In the genomic region with DNA sequence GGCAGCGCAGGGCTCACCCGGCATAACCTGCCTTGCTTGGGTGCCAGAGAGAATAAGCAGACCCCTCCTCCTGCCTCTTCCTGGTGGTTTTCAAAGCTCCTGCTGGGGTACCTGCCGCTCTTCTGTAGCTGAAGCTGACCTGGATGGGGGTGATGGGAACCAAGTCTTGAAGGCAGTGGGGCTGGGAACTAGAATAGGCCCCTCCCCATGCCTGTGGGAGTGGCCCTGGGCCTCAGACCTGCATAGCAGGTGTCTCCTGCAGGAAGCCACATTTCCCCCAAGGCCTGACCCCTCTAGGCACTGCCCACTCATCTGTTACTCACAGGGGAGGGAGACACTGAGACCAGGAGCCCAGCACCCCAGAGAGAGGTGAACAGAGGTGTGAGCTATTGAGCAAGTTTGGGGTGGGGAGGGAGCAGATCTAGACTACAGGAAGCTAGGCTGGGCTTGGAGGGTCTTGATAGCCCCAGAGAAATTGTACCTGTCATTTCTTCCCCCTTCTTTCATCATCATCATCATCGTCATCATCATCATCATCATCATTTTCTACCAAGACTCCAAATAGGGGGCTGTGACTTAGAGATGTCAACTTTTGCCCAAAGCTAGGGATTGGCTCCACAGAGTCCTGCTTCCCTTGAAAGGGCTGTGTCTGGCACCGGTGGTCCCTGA, we compare ENCODE assay signal across 29 cellular contexts. TPM values are rescaled to one million over a fixed set of nuclear protein-coding genes. Genes with fewer than 3 reads are reported as not detected.
DNase-seq lines count a peak whose midpoint lies in the region; ATAC-seq and TF ChIP-seq lines count a peak whose summit lies in the region.
"Had no signal": no experiment of that assay in that cellular context is flagged by ENCODE, and none has a peak within 500 bp of the region (broad histone marks: within the 10 kb centered on the region; RNA-seq: fewer than 3 reads in every experiment).

No MANE protein-coding gene starts in this region.

- H3K79me2 ChIP-seq in SK-N-SH (ENCODE audit: insufficient read depth) (no peaks in the 10 kb centered on the region), PC-9 (ENCODE audit: low read depth) (peaks cover 84% of the 10 kb centered on the region), osteoblast (ENCODE audit: insufficient read depth, low read length) (no peaks in the 10 kb centered on the region)

- H3K9me2 ChIP-seq in SK-N-SH (no peaks in the 10 kb centered on the region), PC-9 (ENCODE audit: insufficient read depth) (no peaks in the 10 kb centered on the region)

- no peak for DNase-seq in SK-N-SH
- DNase-seq in PC-9 = peak; percentile 89 to 92
- no peak for DNase-seq in epithelial cell of prostate (ENCODE audit: low read depth, low spot score)
- peak; percentile 79 for DNase-seq in osteoblast (ENCODE audit: insufficient read length, low spot score, missing footprints)
- no peak for DNase-seq in activated CD4-positive, alpha-beta T cell treated with anti-CD3 and anti-CD28 coated beads, Interleukin-2, amount 50 U/mL, for 48 hours
- DNase-seq in amniotic stem cell (lab: John Stamatoyannopoulos, UW) = no peak
- DNase-seq: 8988T; activated CD4-positive, alpha-beta T cell treated with anti-CD3 and anti-CD28 coated beads, Interleukin-2, amount 10 ng/mL, durations not matched to agents 7 days and 5 days; dermis blood vessel endothelial cell; DMS79; GF-D8; glutamatergic neuron; left colon; naive thymus-derived CD4-positive, alpha-beta T cell; NCI-H1417; NCI-H2081 treated with DMSO at 0.1 percent for 48 hours; NCI-H446; NCI-H82; small intestine; stimulated activated CD4-positive, alpha-beta T cell treated with anti-CD3 and anti-CD28 coated beads, Interleukin-1b, Interleukin-23, amount 100 ng/mL, for 48 hours; T-helper 2 cell; upper lobe of right lung had no signal

- no peak overlapping the region for H3K4me3 ChIP-seq in SK-N-SH (ENCODE audit: low read depth in 2 of 2, low read length in 1 of 2)
- H3K4me3 ChIP-seq in PC-9 = peak overlapping the region; percentile 45; the same call in 1 of the 2 replicates
- no peak overlapping the region for H3K4me3 ChIP-seq in osteoblast (ENCODE audit: insufficient read depth, low read length)
- H3K4me3 ChIP-seq: SJSA1, upper lobe of right lung had no signal

- no peak for TF ChIP-seq EP300 in SK-N-SH (IDR thresholded peaks at IDR 0.05; ENCODE audit: borderline replicate concordance in 1 of 2, low read depth in 1 of 2, low read length in 1 of 2)

- H3K27me3 ChIP-seq in SK-N-SH (ENCODE audit: insufficient read depth) (no peaks in the 10 kb centered on the region), PC-9 (ENCODE audit: insufficient read depth, low read depth) (no peaks in the 10 kb centered on the region), osteoblast (ENCODE audit: insufficient read depth, low read length) (no peaks in the 10 kb centered on the region)
- H3K27me3 ChIP-seq: SJSA1 had no signal

- CTCF ChIA-PET in SK-N-SH (lab: Yijun Ruan, JAX) (interaction anchor here (1.1 to 3.2 kb wide), 3 partner anchors 25 to 89 kb away, joined by 3 to 9 read pairs (median 3); no protein-coding TSS in a partner anchor), PC-9 (lab: Charles Lee) (interaction anchor here (0.6 to 1.8 kb wide), 2 partner anchors 12 to 22 kb away, joined by 3 to 7 read pairs; no protein-coding TSS in a partner anchor)

- H3K4me1 ChIP-seq in SK-N-SH (ENCODE audit: control insufficient read depth in 1 of 2, insufficient read depth in 2 of 2, low read depth in 1 of 2, low read length in 1 of 2) (peaks cover 7 to 12% of the 10 kb centered on the region in 2 experiments; a peak in 3 of 4 replicates), PC-9 (replicated peaks; ENCODE audit: insufficient read depth) (peaks cover 68% of the 10 kb centered on the region), osteoblast (ENCODE audit: insufficient read depth, low read length) (peaks cover 20% of the 10 kb centered on the region)

- H4K20me1 ChIP-seq in SK-N-SH (ENCODE audit: insufficient read depth) (no peaks in the 10 kb centered on the region), PC-9 (ENCODE audit: insufficient read depth) (no peaks in the 10 kb centered on the region), osteoblast (ENCODE audit: insufficient read depth, low read length) (no peaks in the 10 kb centered on the region)

- BruUV-seq in PC-9 (replicated peaks; lab: Mats Ljungman, UMichigan) = TSS peak; percentile 25

- H3K27ac ChIP-seq in SK-N-SH (ENCODE audit: low read depth in 2 of 2, low read length in 1 of 2) (no peak overlapping the region), PC-9 (peak overlapping the region; percentile 95), epithelial cell of prostate (peak overlapping the region; percentile 85), osteoblast (ENCODE audit: low read depth, low read length) (no peak overlapping the region)
- H3K27ac ChIP-seq: HL-60, SJSA1, upper lobe of right lung had no signal

- TF ChIP-seq RAD21 in SK-N-SH (IDR thresholded peaks at IDR 0.05; ENCODE audit: low read length) = no peak

- WGBS in SK-N-SH (ENCODE audit: low lambda C conversion rate) = 0% methylated on average over 1 of the region's 5 CpGs

- H3K9me3 ChIP-seq in SK-N-SH = no peaks in the 10 kb centered on the region
- H3K9me3 ChIP-seq in PC-9 (ENCODE audit: insufficient read depth, low read depth) = no peaks in the 10 kb centered on the region
- no peaks in the 10 kb centered on the region for H3K9me3 ChIP-seq in osteoblast (ENCODE audit: low read depth, low read length)
- H3K9me3 ChIP-seq: SJSA1, upper lobe of right lung had no signal

- H3F3A ChIP-seq in SK-N-SH (replicated peaks; ENCODE audit: insufficient read depth) (peaks cover 3% of the 10 kb centered on the region), PC-9 (ENCODE audit: insufficient read depth, low read depth) (peaks cover 46% of the 10 kb centered on the region)

- H3K4me2 ChIP-seq in SK-N-SH = 0 out of 2 replicates have a peak overlapping the region, but pooled peaks have one; percentile 7
- H3K4me2 ChIP-seq in PC-9 = peak overlapping the region; percentile 70
- no peak overlapping the region for H3K4me2 ChIP-seq in osteoblast (ENCODE audit: insufficient read depth, low read length)

- POLR2A ChIA-PET in SK-N-SH (lab: Yijun Ruan, JAX) = no interaction called here
- POLR2A ChIA-PET in PC-9 (lab: Charles Lee; ENCODE audit: unreplicated experiment) = interaction anchor here (0.6 to 2.4 kb wide), 7 partner anchors 14 to 85 kb away, joined by 3 to 17 read pairs (median 5); no protein-coding TSS in a partner anchor

- ATAC-seq in SK-N-SH treated with all-trans-retinoic acid at 6 μM for 48 hours (no peak), HG02759 (IDR thresholded peaks at IDR 0.05; ENCODE audit: unreplicated experiment) (no peak)
- ATAC-seq: left colon; naive thymus-derived CD4-positive, alpha-beta T cell; upper lobe of right lung had no signal

- no peak for TF ChIP-seq CTCF in SK-N-SH (IDR thresholded peaks at IDR 0.05)
- no peak for TF ChIP-seq CTCF in PC-9 (conservative IDR thresholded peaks at IDR 0.05)
- no peak for TF ChIP-seq CTCF in osteoblast (IDR thresholded peaks at IDR 0.05; ENCODE audit: extremely low read depth, low read depth, low read length)

- no peaks in the 10 kb centered on the region for H3K36me3 ChIP-seq in SK-N-SH (replicated peaks in 1 of 2; ENCODE audit: control insufficient read depth in 1 of 2, insufficient read depth in 2 of 2, low read length in 1 of 2)
- H3K36me3 ChIP-seq in PC-9 (ENCODE audit: low read depth) = no peaks in the 10 kb centered on the region; the same call in 1 of the 2 replicates
- no peaks in the 10 kb centered on the region for H3K36me3 ChIP-seq in osteoblast (ENCODE audit: insufficient read depth, low read length)
- H3K36me3 ChIP-seq: SJSA1, upper lobe of right lung had no signal

- intact Hi-C loops in PC-9 (cut with micrococcal nuclease; ENCODE audit: unreplicated experiment) = loop anchor here (1.0 kb wide), 5 partner anchors 13 to 87 kb away; no protein-coding TSS in a partner anchor

- H2AFZ ChIP-seq in SK-N-SH (ENCODE audit: low read depth) = no peak overlapping the region
- H2AFZ ChIP-seq in PC-9 = no peak overlapping the region
- no peak overlapping the region for H2AFZ ChIP-seq in osteoblast (ENCODE audit: low read length)

- H3K9ac ChIP-seq in SK-N-SH = no peak overlapping the region

TF ChIP-seq in SK-N-SH, 30 proteins besides CTCF, POLR2A, EP300 and RAD21 (continues in another document):
- TF ChIP-seq EZH2phosphoT487 (IDR thresholded peaks at IDR 0.05; ENCODE audit: borderline replicate concordance, low read depth) (no peak), NRF1 (IDR thresholded peaks at IDR 0.05; ENCODE audit: low read depth, low read length) (no peak), FOXJ3 (CRISPR knock-in tag; IDR thresholded peaks at IDR 0.05) (no peak), RCOR1 (IDR thresholded peaks at IDR 0.05; ENCODE audit: low read length) (no peak), FOXM1 (IDR thresholded peaks at IDR 0.05; ENCODE audit: low read depth) (no peak), MEF2A (IDR thresholded peaks at IDR 0.05; ENCODE audit: borderline replicate concordance, low read depth) (no peak)
- TF ChIP-seq, protein P1, sequence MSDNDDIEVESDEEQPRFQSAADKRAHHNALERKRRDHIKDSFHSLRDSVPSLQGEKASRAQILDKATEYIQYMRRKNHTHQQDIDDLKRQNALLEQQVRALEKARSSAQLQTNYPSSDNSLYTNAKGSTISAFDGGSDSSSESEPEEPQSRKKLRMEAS (IDR thresholded peaks at IDR 0.05; ENCODE audit: low read depth) = no peak

TF ChIP-seq in SK-N-SH treated with all-trans-retinoic acid at 6 μM for 48 hours, 23 proteins besides CTCF, POLR2A, EP300 and RAD21 (continues in another document):
- no peak for TF ChIP-seq BACH2 (CRISPR knock-in tag; IDR thresholded peaks at IDR 0.05; ENCODE audit: borderline replicate concordance)

RNA-seq across cellular contexts. Expression of a gene that starts 10.1 kb away (rescaled TPM):
- polyA plus RNA-seq in SK-N-SH (2012; rRNA removed) = 0.26 and 0.62 TPM in 2 replicates
- polyA plus RNA-seq in SK-N-SH (2012; cell fraction: cytosol; rRNA removed) = 0.28 and 0.29 TPM in 2 replicates
- polyA plus RNA-seq in SK-N-SH (2012; cell fraction: nucleus; rRNA removed) = 1.3 and 1.4 TPM in 2 replicates
- total RNA-seq in PC-9 (2021) (27.7 and 28.3 TPM in 2 replicates), osteoblast (under 0.01 TPM in 2 replicates)
- total RNA-seq: activated CD4-positive, alpha-beta T cell treated with anti-CD3 and anti-CD28 coated beads, Interleukin-2, amount 10 ng/mL, durations not matched to agents 7 days and 5 days; astrocyte; mesothelial cell of epicardium; naive thymus-derived CD4-positive, alpha-beta T cell; omental fat pad; upper lobe of right lung had no signal
- polyA plus RNA-seq: naive thymus-derived CD4-positive, alpha-beta T cell had no signal

RNA-seq across cellular contexts. Expression of a gene that starts 33.9 kb away (rescaled TPM):
- polyA plus RNA-seq in SK-N-SH (2012; rRNA removed) = 0.30 and 0.36 TPM in 2 replicates
- polyA plus RNA-seq in SK-N-SH (2012; cell fraction: cytosol; rRNA removed) = 0.13 and 0.18 TPM in 2 replicates
- 1.1 and 1.3 TPM in 2 replicates for polyA plus RNA-seq in SK-N-SH (2012; cell fraction: nucleus; rRNA removed)
- total RNA-seq in PC-9 (2021) (1.1 and 5.0 TPM in 2 replicates), osteoblast (not detected in 2 replicates)
- total RNA-seq: activated CD4-positive, alpha-beta T cell treated with anti-CD3 and anti-CD28 coated beads, Interleukin-2, amount 10 ng/mL, durations not matched to agents 7 days and 5 days; dermis blood vessel endothelial cell; left colon; mesothelial cell of epicardium; naive thymus-derived CD4-positive, alpha-beta T cell; omental fat pad; upper lobe of right lung had no signal
- polyA plus RNA-seq: naive thymus-derived CD4-positive, alpha-beta T cell had no signal

Comparison
In these comparisons a context has a peak if more than half of its experiments do, and no peak if none do; other contexts are left out.
1. DNase-seq: peak in PC-9 (2 of 2) and osteoblast (single experiment); none in SK-N-SH (single experiment), epithelial cell of prostate (single experiment), activated CD4-positive, alpha-beta T cell treated with anti-CD3 and anti-CD28 coated beads, Interleukin-2, amount 50 U/mL, for 48 hours (0 of 2) and amniotic stem cell (single experiment).
2. H3K27ac ChIP-seq: peak in PC-9 (single experiment) and epithelial cell of prostate (single experiment); none in SK-N-SH (0 of 2) and osteoblast (single experiment).
3. RNA of a gene that starts 10.1 kb away (total RNA-seq): 27.7 to 28.3 TPM in PC-9; under 0.01 TPM in osteoblast; every median in the first group is over 10 times any median in the second.